24 cellular contexts compared by ENCODE assay signal in genomic region chr3:149906036-149906435, GRCh38.
DNase-seq lines count a peak whose midpoint lies in the region; ATAC-seq, FAIRE-seq and TF ChIP-seq lines count a peak whose summit lies in the region.
"Had no signal": no experiment of that assay in that cellular context is flagged by ENCODE, and none has a peak within 500 bp of the region (broad histone marks: within the 10 kb centered on the region; RNA-seq: fewer than 3 reads in every experiment).

No MANE protein-coding gene starts in this region.

- TF ChIP-seq RAD21 in HepG2 (CRISPR knock-in tag; IDR thresholded peaks at IDR 0.05) = no peak

- H3K79me2 ChIP-seq in HepG2 (ENCODE audit: insufficient read depth, low read length) = no peaks in the 10 kb centered on the region

- no peaks in the 10 kb centered on the region for H3K27me3 ChIP-seq in HepG2 (ENCODE audit: control insufficient read depth in 1 of 2, insufficient read depth in 2 of 2, low read length in 2 of 2)
- no peaks in the 10 kb centered on the region for H3K27me3 ChIP-seq in right lobe of liver
- H3K27me3 ChIP-seq: BLaER1 treated with 17β-estradiol and CSF1 and Interleukin-3, amounts not matched to agents 10 nM and 100 nM had no signal

- ATAC-seq in HepG2 (no peak), right lobe of liver (no peak)
- ATAC-seq: CD8-positive, alpha-beta T cell; GM12878 had no signal

- CTCF ChIA-PET in HepG2 (lab: Yijun Ruan, JAX; ENCODE audit: low intra/inter-chr PET ratio, low total read pairs) (no interaction called here), HEK293 (lab: Yijun Ruan, JAX) (interaction anchor here (0.6 kb wide), 1 partner anchor 322 kb away, joined by 4 read pairs; no protein-coding TSS in a partner anchor), HEK293T (lab: Yijun Ruan, JAX) (no interaction called here)

- H3K27ac ChIP-seq in HepG2 (ENCODE audit: extremely low read length, insufficient read depth, low read length) = no peak overlapping the region
- H3K27ac ChIP-seq in right lobe of liver = no peak overlapping the region
- H3K27ac ChIP-seq in HEK293 (ENCODE audit: extremely low read depth, low read depth, low read length) = no peak overlapping the region
- H3K27ac ChIP-seq: BLaER1 treated with 17β-estradiol and CSF1 and Interleukin-3, amounts not matched to agents 10 nM and 100 nM; C4-2B had no signal

- intact Hi-C loops in HepG2 (cut with micrococcal nuclease; ENCODE audit: unreplicated experiment) (loop anchor here (10.0 kb wide), 1 partner anchor 391 kb away; no protein-coding TSS in a partner anchor), right lobe of liver (cut with DNase I) (no loop called here)

- DNase-seq in HepG2 (ENCODE audit: low spot score) (no peak), right lobe of liver (no peak), GM12892 (ENCODE audit: insufficient read length) (no peak), NCI-H2107 (lab: John Stamatoyannopoulos, UW) (no peak), AG20443 (ENCODE audit: low spot score) (no peak), HEK293T (ENCODE audit: extremely low spot score) (no peak)
- DNase-seq: 8988T; ACHN; AML-193; Caco-2; Calu3; CD4-positive, alpha-beta T cell; CD8-positive, alpha-beta T cell; DMS 273 treated with DMSO at 0.1 percent for 48 hours; DMS153; DMS53; DMS79; DND-41; EL; GDM1 had no signal

- FAIRE-seq in HepG2 (lab: Jason Lieb, UNC) (peak; percentile 21), GM12892 (lab: Jason Lieb, UNC) (peak; percentile 61)
- FAIRE-seq: GM12878 had no signal

- H3K4me2 ChIP-seq in HepG2 (ENCODE audit: low read depth, low read length) = no peak overlapping the region
- H3K4me2 ChIP-seq: BLaER1 treated with 17β-estradiol and CSF1 and Interleukin-3, amounts not matched to agents 10 nM and 100 nM had no signal

- H3K36me3 ChIP-seq in HepG2 (replicated peaks in 1 of 2; ENCODE audit: control insufficient read depth in 1 of 2, insufficient read depth in 2 of 2, low read length in 2 of 2) (peaks cover 0 to 3% of the 10 kb centered on the region in 2 experiments; a peak in 1 of 5 replicates), right lobe of liver (no peaks in the 10 kb centered on the region), HEK293 (ENCODE audit: control insufficient read depth in 2 of 2, insufficient read depth in 1 of 2, low read length in 2 of 2) (no peaks in the 10 kb centered on the region)

- TF ChIP-seq CTCF in HepG2 (CRISPR knock-in tag; IDR thresholded peaks at IDR 0.05) (no peak), right lobe of liver (IDR thresholded peaks at IDR 0.05) (no peak), HEK293 (tag by site-specific recombination; IDR thresholded peaks at IDR 0.05) (no peak)

- no peak overlapping the region for H3K4me3 ChIP-seq in HepG2 (replicated peaks in 1 of 3; ENCODE audit: insufficient read depth in 1 of 3, low read depth in 2 of 3, low read length in 3 of 3)
- H3K4me3 ChIP-seq in right lobe of liver = no peak overlapping the region
- H3K4me3 ChIP-seq in HEK293 (ENCODE audit: low read depth, low read length) = no peak overlapping the region
- H3K4me3 ChIP-seq: BLaER1 treated with 17β-estradiol and CSF1 and Interleukin-3, amounts not matched to agents 10 nM and 100 nM; GM12878 had no signal

- BruUV-seq in HepG2 (replicated peaks; lab: Mats Ljungman, UMichigan) = no TSS peak

- POLR2A ChIA-PET in HepG2 (lab: Yijun Ruan, JAX) (no interaction called here), HEK293 (lab: Yijun Ruan, JAX) (interaction anchor here (0.7 kb wide), 1 partner anchor 33 kb away, joined by 7 read pairs; no protein-coding TSS in a partner anchor), HEK293T (lab: Yijun Ruan, JAX) (no interaction called here)

- TF ChIP-seq EP300 in HepG2 (IDR thresholded peaks at IDR 0.05; ENCODE audit: low read depth in 2 of 2, low read length in 2 of 2) (no peak), HepG2 (CRISPR knock-in tag; IDR thresholded peaks at IDR 0.05; ENCODE audit: borderline replicate concordance) (no peak)

- no peak overlapping the region for H2AFZ ChIP-seq in HepG2 (ENCODE audit: low read length)

- TF ChIP-seq POLR2A in HepG2 (IDR thresholded peaks at IDR 0.05; ENCODE audit: insufficient read depth in 1 of 2, low read depth in 2 of 2, low read length in 2 of 2) = no peak
- no peak for TF ChIP-seq POLR2A in right lobe of liver (IDR thresholded peaks at IDR 0.05)
- TF ChIP-seq POLR2A in GM12892 (IDR thresholded peaks at IDR 0.05; ENCODE audit: low read depth, low read length) = no peak

- H4K20me1 ChIP-seq in HepG2 (ENCODE audit: insufficient read depth, low read length) = no peaks in the 10 kb centered on the region

- in situ Hi-C loops in HepG2 (cut with HindIII; ENCODE audit: extremely low pct_ligation_motif_present, low pct_unique_long_range_greater_than_20kb) = no loop called here

- H3K4me1 ChIP-seq in HepG2 (ENCODE audit: insufficient read depth, low read length) (no peaks in the 10 kb centered on the region), right lobe of liver (no peaks in the 10 kb centered on the region), HEK293 (ENCODE audit: control insufficient read depth, insufficient read depth, low read length) (no peaks in the 10 kb centered on the region)
- H3K4me1 ChIP-seq: BLaER1 treated with 17β-estradiol and CSF1 and Interleukin-3, amounts not matched to agents 10 nM and 100 nM; Caco-2 had no signal

- no peaks in the 10 kb centered on the region for H3K9me3 ChIP-seq in HepG2 (ENCODE audit: low read length)
- no peaks in the 10 kb centered on the region for H3K9me3 ChIP-seq in right lobe of liver
- H3K9me3 ChIP-seq in HEK293 (ENCODE audit: control insufficient read depth, insufficient read depth, low read depth, low read length) = no peaks in the 10 kb centered on the region
- H3K9me3 ChIP-seq: BLaER1 treated with 17β-estradiol and CSF1 and Interleukin-3, amounts not matched to agents 10 nM and 100 nM; Caco-2 had no signal

- no peak overlapping the region for H3K9ac ChIP-seq in HepG2 (ENCODE audit: insufficient read depth, low read depth, low read length)
- H3K9ac ChIP-seq: BLaER1 treated with 17β-estradiol and CSF1 and Interleukin-3, amounts not matched to agents 10 nM and 100 nM had no signal

TF ChIP-seq in HepG2, 621 proteins besides CTCF, POLR2A, EP300 and RAD21 (continues in another document):
- TF ChIP-seq CSRNP1 (CRISPR knock-in tag; IDR thresholded peaks at IDR 0.05) (no peak), ZNF263 (CRISPR knock-in tag; IDR thresholded peaks at IDR 0.05) (no peak)

TF ChIP-seq in HEK293, 187 proteins besides CTCF, POLR2A, EP300 and RAD21 (continues in another document):
- no peak for TF ChIP-seq PRDM4 (tag by site-specific recombination; IDR thresholded peaks at IDR 0.05)
- no peak for TF ChIP-seq ZNF677 (tag by site-specific recombination; IDR thresholded peaks at IDR 0.05)
- 0 out of 2 replicates have a peak, but pooled peaks have one; percentile 43 for TF ChIP-seq ZNF10 (tag by site-specific recombination; IDR thresholded peaks at IDR 0.05)

TF ChIP-seq in HEK293T, 16 proteins besides CTCF, POLR2A, EP300 and RAD21:
- TF ChIP-seq LEF1 (IDR thresholded peaks at IDR 0.05; ENCODE audit: borderline replicate concordance) = no peak
- no peak for TF ChIP-seq HDGF (IDR thresholded peaks at IDR 0.05; ENCODE audit: borderline replicate concordance)
- no peak for TF ChIP-seq ARNT (IDR thresholded peaks at IDR 0.05)
- no peak for TF ChIP-seq L3MBTL2 (conservative IDR thresholded peaks at IDR 0.05)
- TF ChIP-seq SUZ12 (IDR thresholded peaks at IDR 0.05) = no peak
- no peak for TF ChIP-seq FOXM1 (IDR thresholded peaks at IDR 0.05; ENCODE audit: borderline replicate concordance)
- TF ChIP-seq BHLHE40 (IDR thresholded peaks at IDR 0.05; ENCODE audit: borderline replicate concordance) = no peak
- TF ChIP-seq PKNOX1 (IDR thresholded peaks at IDR 0.05) = no peak
- TF ChIP-seq FOXK2 (IDR thresholded peaks at IDR 0.05) = no peak
- TF ChIP-seq FOXA1 (IDR thresholded peaks at IDR 0.05) = no peak
- TF ChIP-seq TARDBP (IDR thresholded peaks at IDR 0.05) = no peak
- TF ChIP-seq ZNF384 (IDR thresholded peaks at IDR 0.05) = no peak
- no peak for TF ChIP-seq CTBP1 (IDR thresholded peaks at IDR 0.05; ENCODE audit: borderline replicate concordance)

Comparison
In these comparisons a context has a peak if more than half of its experiments do, and no peak if none do; other contexts are left out.
1. Of the 63 proteins assayed by ChIP-seq in both HepG2 and HEK293: peak only in HepG2: none; only in HEK293: ZNF10; in both: none; in neither: 62.